In the genomic region with DNA sequence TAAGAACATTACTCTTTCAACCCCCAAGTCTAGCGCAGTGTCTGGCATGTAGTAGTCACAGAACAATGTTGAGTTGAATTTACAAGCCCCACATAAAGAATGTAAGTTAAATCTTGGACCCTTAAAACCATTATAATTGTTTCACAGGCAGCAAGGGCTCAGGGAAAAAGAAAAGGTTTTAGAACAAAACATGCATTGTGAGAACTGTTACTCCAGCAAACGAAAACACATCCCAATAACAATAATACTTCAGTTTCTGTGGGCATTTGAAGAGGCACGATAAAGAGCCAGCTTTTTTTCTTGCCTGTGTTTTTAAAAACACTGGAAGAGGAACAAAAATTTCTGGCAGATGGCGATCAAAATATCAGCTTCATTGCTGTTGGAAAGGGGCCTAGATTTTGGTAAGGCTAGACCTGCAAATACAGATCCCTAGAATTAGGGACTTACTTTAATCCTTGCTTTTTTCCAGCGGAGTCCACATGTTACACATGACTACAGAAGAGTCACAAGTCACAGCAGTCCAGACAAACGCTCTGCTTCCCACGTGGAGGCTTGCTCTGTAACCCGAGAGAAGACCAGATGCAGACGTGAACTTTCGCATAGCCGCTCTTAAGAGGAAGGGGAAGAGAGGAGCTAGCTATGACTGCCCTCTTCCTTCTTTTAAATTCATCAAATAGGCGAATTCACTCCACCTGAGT, we compare ENCODE assay signal across 11 cellular contexts.
A peak's percentile ranks its signal among the peaks of the same experiment; 100 is the strongest.
DNase-seq lines count a peak whose midpoint lies in the region; ATAC-seq and TF ChIP-seq lines count a peak whose summit lies in the region.
"Had no signal": no experiment of that assay in that cellular context is flagged by ENCODE, and none has a peak within 500 bp of the region (broad histone marks: within the 10 kb centered on the region; RNA-seq: fewer than 3 reads in every experiment).

No MANE protein-coding gene starts in this region.

- WGBS in ovary, 3 donors: 9 to 10% (median 10%) methylated on average over 12 of the region's 12 CpGs

- TF ChIP-seq POLR2A in ovary (IDR thresholded peaks at IDR 0.05): no peak

- H3K36me3 ChIP-seq in ovary: no peaks in the 10 kb centered on the region
- H3K36me3 ChIP-seq: spleen had no signal

- DNase-seq in GM03348 (ENCODE audit: low spot score) (peak; percentile 32), NCI-H526 (lab: John Stamatoyannopoulos, UW) (peak; percentile 31 to 62), fibroblast of villous mesenchyme (ENCODE audit: low read depth) (peak; percentile 73), ovary (peak; percentile 45 to 72 (median 66)), putamen (ENCODE audit: low spot score) (no peak)
- DNase-seq in activated T-cell treated with anti-CD3 and anti-CD28 coated beads, Interleukin-2, amount 50 U/mL, for 4 hours: no peak
- no peak for DNase-seq in T-helper 2 cell treated with Interferon-gamma antibody and Interleukin-4, amounts not matched to agents 5 μg/mL and 100 μg/mL, for 36 hours (ENCODE audit: low spot score)
- DNase-seq: activated effector memory CD4-positive, alpha-beta T cell treated with anti-CD3 and anti-CD28 coated beads, Interleukin-2, amount 50 U/mL, for 16 hours; spleen had no signal

- H3K27me3 Mint-ChIP-seq in activated T-cell treated with anti-CD3 and anti-CD28 coated beads, Interleukin-2, amount 50 U/mL, for 4 hours (ENCODE audit: low read depth): no peaks in the 10 kb centered on the region
- no peaks in the 10 kb centered on the region for H3K27me3 Mint-ChIP-seq in T-helper 2 cell treated with Interferon-gamma antibody and Interleukin-4, amounts not matched to agents 5 μg/mL and 100 μg/mL, for 36 hours (ENCODE audit: low read depth)

- TF ChIP-seq EP300 in ovary (IDR thresholded peaks at IDR 0.05): no peak

- H3K4me1 ChIP-seq in ovary (ENCODE audit: insufficient read depth): peaks cover 7% of the 10 kb centered on the region
- H3K4me1 ChIP-seq: spleen had no signal

- H3K27ac Mint-ChIP-seq in T-helper 2 cell treated with Interferon-gamma antibody and Interleukin-4, amounts not matched to agents 5 μg/mL and 100 μg/mL, for 36 hours: no peak overlapping the region

- TF ChIP-seq CTCF in fibroblast of villous mesenchyme (IDR thresholded peaks at IDR 0.05; ENCODE audit: insufficient read depth, low read depth, low read length) (no peak), ovary (IDR thresholded peaks at IDR 0.05) (peak in 1 of 3 donors; percentile 18)

- H3K27me3 ChIP-seq in ovary: no peaks in the 10 kb centered on the region
- H3K27me3 ChIP-seq: spleen had no signal

- H3K36me3 Mint-ChIP-seq in activated T-cell treated with anti-CD3 and anti-CD28 coated beads, Interleukin-2, amount 50 U/mL, for 4 hours (ENCODE audit: insufficient read depth): no peaks in the 10 kb centered on the region
- H3K36me3 Mint-ChIP-seq in T-helper 2 cell treated with Interferon-gamma antibody and Interleukin-4, amounts not matched to agents 5 μg/mL and 100 μg/mL, for 36 hours (ENCODE audit: low read depth): no peaks in the 10 kb centered on the region

- H3K4me3 Mint-ChIP-seq in activated T-cell treated with anti-CD3 and anti-CD28 coated beads, Interleukin-2, amount 50 U/mL, for 4 hours: no peak overlapping the region
- H3K4me3 Mint-ChIP-seq in T-helper 2 cell treated with Interferon-gamma antibody and Interleukin-4, amounts not matched to agents 5 μg/mL and 100 μg/mL, for 36 hours: no peak overlapping the region

- H3K4me1 Mint-ChIP-seq in activated T-cell treated with anti-CD3 and anti-CD28 coated beads, Interleukin-2, amount 50 U/mL, for 4 hours (ENCODE audit: low read depth): no peaks in the 10 kb centered on the region
- H3K4me1 Mint-ChIP-seq in T-helper 2 cell treated with Interferon-gamma antibody and Interleukin-4, amounts not matched to agents 5 μg/mL and 100 μg/mL, for 36 hours (ENCODE audit: low read depth): no peaks in the 10 kb centered on the region

- H3K9me3 ChIP-seq in ovary: no peaks in the 10 kb centered on the region
- H3K9me3 ChIP-seq: spleen had no signal

- intact Hi-C loops in ovary (cut with DNase I): no loop called here

- ATAC-seq in GM18870 (IDR thresholded peaks at IDR 0.05; ENCODE audit: unreplicated experiment): no peak
- ATAC-seq in activated T-cell treated with anti-CD3 and anti-CD28 coated beads, Interleukin-2, amount 50 U/mL, for 4 hours: no peak

- no peaks in the 10 kb centered on the region for H3K9me3 Mint-ChIP-seq in activated T-cell treated with anti-CD3 and anti-CD28 coated beads, Interleukin-2, amount 50 U/mL, for 4 hours
- no peaks in the 10 kb centered on the region for H3K9me3 Mint-ChIP-seq in T-helper 2 cell treated with Interferon-gamma antibody and Interleukin-4, amounts not matched to agents 5 μg/mL and 100 μg/mL, for 36 hours

- H3K27ac ChIP-seq in ovary: peak overlapping the region; percentile 42 to 80
- H3K27ac ChIP-seq: RWPE1, spleen had no signal

- H3K4me3 ChIP-seq in fibroblast of villous mesenchyme (ENCODE audit: low read depth, low read length) (no peak overlapping the region), ovary (peak overlapping the region; percentile 19)
- H3K4me3 ChIP-seq: spleen had no signal

Comparison
In these comparisons a context has a peak if more than half of its experiments do, and no peak if none do; other contexts are left out.
1. DNase-seq: peak in GM03348 (single experiment), NCI-H526 (2 of 2), fibroblast of villous mesenchyme (single experiment) and ovary (5 of 5); none in putamen (single experiment), activated T-cell treated with anti-CD3 and anti-CD28 coated beads, Interleukin-2, amount 50 U/mL, for 4 hours (single experiment) and T-helper 2 cell treated with Interferon-gamma antibody and Interleukin-4, amounts not matched to agents 5 μg/mL and 100 μg/mL, for 36 hours (single experiment).